Comparison of ENCODE assay signal across 1 cellular context in genomic region chr6:147677647-147678046, GRCh38.
TF ChIP-seq lines count a peak whose summit lies in the region.

No MANE protein-coding gene starts in this region.

TF ChIP-seq in HEK293, 187 proteins besides CTCF, POLR2A, EP300 and RAD21 (continued from another document):
- TF ChIP-seq PRDM4 (tag by site-specific recombination; IDR thresholded peaks at IDR 0.05) = 0 out of 2 replicates have a peak, but pooled peaks have one; percentile 12
- TF ChIP-seq PRDM10 (tag by site-specific recombination; IDR thresholded peaks at IDR 0.05) = peak; percentile 61; the same call in 1 of the 2 replicates
- peak; percentile 80 for TF ChIP-seq ZBTB44 (tag by site-specific recombination; IDR thresholded peaks at IDR 0.05)
- TF ChIP-seq ZNF184 (tag by site-specific recombination; IDR thresholded peaks at IDR 0.05) = no peak
- TF ChIP-seq FEZF1 (tag by site-specific recombination; IDR thresholded peaks at IDR 0.05) = peak; percentile 67; the same call in 1 of the 2 replicates
TF ChIP-seq in HEK293: peak in this region for 4.
